In genomic region chr3:180408654-180409053, GRCh38 we compare ENCODE assay signal across 1 cellular context.
TF ChIP-seq lines count a peak whose summit lies in the region.

No MANE protein-coding gene starts in this region.

TF ChIP-seq in GM12878, 131 proteins besides CTCF, POLR2A, EP300 and RAD21 (continued from another document):
- no peak for TF ChIP-seq BCLAF1 (IDR thresholded peaks at IDR 0.05)
- no peak for TF ChIP-seq ZNF622 (IDR thresholded peaks at IDR 0.05)
TF ChIP-seq in GM12878: peak in this region for 0.
